Comparison of ENCODE assay signal across 12 cellular contexts in genomic region chr4:89563431-89563830, GRCh38.
DNase-seq lines count a peak whose midpoint lies in the region; ATAC-seq, FAIRE-seq and TF ChIP-seq lines count a peak whose summit lies in the region.
"Had no signal": no experiment of that assay in that cellular context is flagged by ENCODE, and none has a peak within 500 bp of the region (broad histone marks: within the 10 kb centered on the region; RNA-seq: fewer than 3 reads in every experiment).

No MANE protein-coding gene starts in this region.

- H3K9ac ChIP-seq in kidney (ENCODE audit: low read length in 2 of 2) = no peak overlapping the region

- in situ Hi-C loops in GM13976 (cut with MboI; ENCODE audit: low sequenced_read_pairs, unreplicated experiment) = no loop called here

- DNase-seq in choroid plexus epithelial cell (ENCODE audit: low read depth) (peak; percentile 28), A172 (ENCODE audit: low spot score) (no peak), aorta (no peak), kidney (no peak), GM13976 (ENCODE audit: low spot score) (no peak)
- DNase-seq: erythroblast, H9, SHP77 treated with DMSO at 0.1 percent for 48 hours had no signal

- ATAC-seq in GM18508 (IDR thresholded peaks at IDR 0.05; ENCODE audit: insufficient read depth, unreplicated experiment) (peak; percentile 95), GM21423 (IDR thresholded peaks at IDR 0.05; ENCODE audit: unreplicated experiment) (peak; percentile 64), HG03175 (IDR thresholded peaks at IDR 0.05; ENCODE audit: unreplicated experiment) (peak; percentile 91), aorta (ENCODE audit: low FRiP score) (no peak)

- no peak for TF ChIP-seq CTCF in choroid plexus epithelial cell (conservative IDR thresholded peaks at IDR 0.05; ENCODE audit: low read depth, low read length)
- TF ChIP-seq CTCF in kidney (IDR thresholded peaks at IDR 0.05; ENCODE audit: borderline replicate concordance, extremely low read depth, insufficient read depth) = no peak
- no peak for TF ChIP-seq CTCF in GM13976 (IDR thresholded peaks at IDR 0.05; ENCODE audit: borderline replicate concordance, control extremely low read depth, extremely low read depth, insufficient read depth, missing control alignments)

- no peaks in the 10 kb centered on the region for H3K27me3 ChIP-seq in aorta (ENCODE audit: control insufficient read depth in 1 of 2, insufficient read depth in 2 of 2, low read length in 1 of 2)

- no peaks in the 10 kb centered on the region for H3K4me1 ChIP-seq in aorta (ENCODE audit: control insufficient read depth in 1 of 2, insufficient read depth in 2 of 2, low read length in 2 of 2)
- H3K4me1 ChIP-seq in kidney (ENCODE audit: control insufficient read depth in 1 of 2, insufficient read depth in 1 of 2, low read depth in 1 of 2, low read length in 2 of 2) = no peaks in the 10 kb centered on the region

- intact Hi-C loops in aorta (cut with DNase I) = no loop called here
- intact Hi-C loops in kidney (cut with DNase I) = no loop called here

- FAIRE-seq in kidney (lab: Jason Lieb, UNC) = no peak
- FAIRE-seq: GM18507 had no signal

- H3K9me3 ChIP-seq in aorta (ENCODE audit: control insufficient read depth, low read length) (no peaks in the 10 kb centered on the region), kidney (ENCODE audit: control insufficient read depth in 1 of 2, low read length in 2 of 2) (no peaks in the 10 kb centered on the region)

- H3K27ac ChIP-seq in aorta (ENCODE audit: low read depth in 1 of 2, low read length in 2 of 2) (no peak overlapping the region), kidney (ENCODE audit: low read depth in 2 of 2, low read length in 2 of 2) (no peak overlapping the region)

- H3K36me3 ChIP-seq in aorta (ENCODE audit: control insufficient read depth in 1 of 2, insufficient read depth in 2 of 2, low read length in 1 of 2) = no peaks in the 10 kb centered on the region
- H3K36me3 ChIP-seq in kidney (ENCODE audit: control insufficient read depth in 1 of 2, insufficient read depth in 2 of 2, low read length in 2 of 2) = no peaks in the 10 kb centered on the region

- WGBS in aorta, 2 donors = 46 to 52% methylated on average over 2 of the region's 2 CpGs

- H3K4me3 ChIP-seq in choroid plexus epithelial cell (ENCODE audit: low read depth, low read length) (no peak overlapping the region), aorta (ENCODE audit: low read length in 2 of 2) (no peak overlapping the region), kidney (ENCODE audit: low read length in 2 of 2) (no peak overlapping the region)
